In the genomic region with DNA sequence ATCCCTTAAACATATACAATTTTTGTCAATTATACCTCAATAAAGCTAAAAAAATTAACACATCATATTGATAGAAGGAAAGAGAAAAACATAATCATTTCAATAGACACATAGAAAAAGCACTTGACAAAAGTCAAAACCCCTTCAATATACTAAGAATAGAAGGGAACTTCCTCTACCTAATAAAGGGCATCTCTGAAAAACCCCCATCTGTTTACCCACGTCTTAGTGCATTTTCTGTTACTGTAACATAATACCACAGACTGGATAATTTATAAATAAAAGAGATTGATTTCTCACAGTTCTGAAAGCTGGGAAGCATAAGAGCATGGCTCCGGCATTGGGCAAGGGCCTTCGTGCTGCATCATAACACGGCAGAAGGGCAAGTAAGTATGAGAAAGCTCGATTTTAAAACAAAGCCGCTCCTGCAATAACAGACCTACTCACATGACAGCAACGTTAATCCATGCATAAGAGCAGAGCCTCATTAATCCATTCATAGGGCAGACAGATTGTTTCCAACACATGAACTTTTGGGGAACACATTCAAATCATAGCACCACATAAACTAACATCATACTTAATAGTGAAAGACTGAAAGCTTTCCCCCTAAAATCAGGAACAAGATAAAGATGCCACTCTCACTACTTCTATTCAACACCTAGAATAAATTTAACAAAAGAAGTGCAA, we compare ENCODE assay signal across 1 cellular context.
A peak's percentile ranks its signal among the peaks of the same experiment; 100 is the strongest.
TF ChIP-seq lines count a peak whose summit lies in the region.

No MANE protein-coding gene starts in this region.

TF ChIP-seq in GM12878, 131 proteins besides CTCF, POLR2A, EP300 and RAD21:
- TF ChIP-seq NFIC (IDR thresholded peaks at IDR 0.05; ENCODE audit: low read depth, low read length): peak; percentile 42; the same call in 1 of the 2 replicates
- no peak for TF ChIP-seq ZSCAN29 (IDR thresholded peaks at IDR 0.05)
- 0 out of 2 replicates have a peak, but pooled peaks have one; percentile 15 for TF ChIP-seq MTA2 (IDR thresholded peaks at IDR 0.05; ENCODE audit: low read depth)
- TF ChIP-seq POLR2AphosphoS5 (IDR thresholded peaks at IDR 0.05; ENCODE audit: low read length): no peak
- TF ChIP-seq SP1 (IDR thresholded peaks at IDR 0.05; ENCODE audit: low read depth, low read length): no peak
- TF ChIP-seq MEF2B (IDR thresholded peaks at IDR 0.05; ENCODE audit: partially characterized antibody, poor library complexity, severe bottlenecking): peak; percentile 51
- TF ChIP-seq CREB1 (IDR thresholded peaks at IDR 0.05; ENCODE audit: low read depth): 0 out of 2 replicates have a peak, but pooled peaks have one; percentile 20
- 0 out of 2 replicates have a peak, but pooled peaks have one; percentile 20 for TF ChIP-seq DPF2 (IDR thresholded peaks at IDR 0.05)
- TF ChIP-seq, protein P1, sequence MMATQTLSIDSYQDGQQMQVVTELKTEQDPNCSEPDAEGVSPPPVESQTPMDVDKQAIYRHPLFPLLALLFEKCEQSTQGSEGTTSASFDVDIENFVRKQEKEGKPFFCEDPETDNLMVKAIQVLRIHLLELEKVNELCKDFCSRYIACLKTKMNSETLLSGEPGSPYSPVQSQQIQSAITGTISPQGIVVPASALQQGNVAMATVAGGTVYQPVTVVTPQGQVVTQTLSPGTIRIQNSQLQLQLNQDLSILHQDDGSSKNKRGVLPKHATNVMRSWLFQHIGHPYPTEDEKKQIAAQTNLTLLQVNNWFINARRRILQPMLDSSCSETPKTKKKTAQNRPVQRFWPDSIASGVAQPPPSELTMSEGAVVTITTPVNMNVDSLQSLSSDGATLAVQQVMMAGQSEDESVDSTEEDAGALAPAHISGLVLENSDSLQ (IDR thresholded peaks at IDR 0.05): no peak
- peak; percentile 27; the same call in 1 of the 2 replicates for TF ChIP-seq RUNX3 (IDR thresholded peaks at IDR 0.05; ENCODE audit: low read length)
- 0 out of 2 replicates have a peak, but pooled peaks have one; percentile 41 for TF ChIP-seq MEF2A (IDR thresholded peaks at IDR 0.05; ENCODE audit: insufficient read depth, low read depth, low read length)
- peak; percentile 37; the same call in 1 of the 2 replicates for TF ChIP-seq JUNB (IDR thresholded peaks at IDR 0.05)
- TF ChIP-seq CREM (IDR thresholded peaks at IDR 0.05; ENCODE audit: low read depth): peak; percentile 18; the same call in 1 of the 2 replicates
- TF ChIP-seq, protein P2, sequence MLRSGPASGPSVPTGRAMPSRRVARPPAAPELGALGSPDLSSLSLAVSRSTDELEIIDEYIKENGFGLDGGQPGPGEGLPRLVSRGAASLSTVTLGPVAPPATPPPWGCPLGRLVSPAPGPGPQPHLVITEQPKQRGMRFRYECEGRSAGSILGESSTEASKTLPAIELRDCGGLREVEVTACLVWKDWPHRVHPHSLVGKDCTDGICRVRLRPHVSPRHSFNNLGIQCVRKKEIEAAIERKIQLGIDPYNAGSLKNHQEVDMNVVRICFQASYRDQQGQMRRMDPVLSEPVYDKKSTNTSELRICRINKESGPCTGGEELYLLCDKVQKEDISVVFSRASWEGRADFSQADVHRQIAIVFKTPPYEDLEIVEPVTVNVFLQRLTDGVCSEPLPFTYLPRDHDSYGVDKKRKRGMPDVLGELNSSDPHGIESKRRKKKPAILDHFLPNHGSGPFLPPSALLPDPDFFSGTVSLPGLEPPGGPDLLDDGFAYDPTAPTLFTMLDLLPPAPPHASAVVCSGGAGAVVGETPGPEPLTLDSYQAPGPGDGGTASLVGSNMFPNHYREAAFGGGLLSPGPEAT (IDR thresholded peaks at IDR 0.05; ENCODE audit: low read depth): peak; percentile 70; the same call in 1 of the 2 replicates
